ENCODE assay signal across 13 cellular contexts in genomic region chr2:48049371-48049770, GRCh38.
DNase-seq lines count a peak whose midpoint lies in the region; ATAC-seq, FAIRE-seq and TF ChIP-seq lines count a peak whose summit lies in the region.
"Had no signal": no experiment of that assay in that cellular context is flagged by ENCODE, and none has a peak within 500 bp of the region (broad histone marks: within the 10 kb centered on the region; RNA-seq: fewer than 3 reads in every experiment).

No MANE protein-coding gene starts in this region.

- ATAC-seq in WTC11 = no peak
- no peak for ATAC-seq in GM18907 (IDR thresholded peaks at IDR 0.05; ENCODE audit: unreplicated experiment)

- TF ChIP-seq CTCF in D721Med (IDR thresholded peaks at IDR 0.05; ENCODE audit: insufficient read depth, missing control alignments) = no peak
- TF ChIP-seq CTCF in WTC11 (IDR thresholded peaks at IDR 0.05) = no peak
- no peak for TF ChIP-seq CTCF in neural cell (IDR thresholded peaks at IDR 0.05; ENCODE audit: poor library complexity, severe bottlenecking)
- no peak for TF ChIP-seq CTCF in neural progenitor cell (IDR thresholded peaks at IDR 0.05)

- H3K9ac ChIP-seq in HUES48 (ENCODE audit: low read depth, low read length) = no peak overlapping the region
- H3K9ac ChIP-seq in neural cell (ENCODE audit: low read length) = no peak overlapping the region
- H3K9ac ChIP-seq in neural progenitor cell = no peak overlapping the region
- H3K9ac ChIP-seq: GM23248 had no signal

- H3K36me3 ChIP-seq in HUES48 (ENCODE audit: control insufficient read depth, insufficient read depth, low read length) = no peaks in the 10 kb centered on the region
- no peaks in the 10 kb centered on the region for H3K36me3 ChIP-seq in neural cell (ENCODE audit: insufficient read depth, low read length)
- H3K36me3 ChIP-seq in neural progenitor cell = no peaks in the 10 kb centered on the region
- H3K36me3 ChIP-seq: HAP-1 had no signal

- peaks cover 9% of the 10 kb centered on the region for H3K36me3 Mint-ChIP-seq in WTC11
- no peaks in the 10 kb centered on the region for H3K36me3 Mint-ChIP-seq in neural progenitor cell
- H3K36me3 Mint-ChIP-seq: CD14-positive monocyte; CD8-positive, alpha-beta memory T cell had no signal

- no peaks in the 10 kb centered on the region for H3K9me3 ChIP-seq in HUES48 (ENCODE audit: control insufficient read depth, insufficient read depth, low read length)
- no peaks in the 10 kb centered on the region for H3K9me3 ChIP-seq in neural cell (ENCODE audit: low read length)
- H3K9me3 ChIP-seq in neural progenitor cell (ENCODE audit: low read depth) = no peaks in the 10 kb centered on the region
- H3K9me3 ChIP-seq: HAP-1 had no signal

- no peaks in the 10 kb centered on the region for H3K27me3 ChIP-seq in HUES48 (ENCODE audit: control insufficient read depth, insufficient read depth, low read length)
- no peaks in the 10 kb centered on the region for H3K27me3 ChIP-seq in neural cell (ENCODE audit: insufficient read depth, low read depth, low read length)
- H3K27me3 ChIP-seq in neural progenitor cell = no peaks in the 10 kb centered on the region

- H2AFZ ChIP-seq in neural cell (ENCODE audit: low read depth, low read length) (no peak overlapping the region), neural progenitor cell (replicated peaks) (no peak overlapping the region)
- H2AFZ ChIP-seq: GM23248 had no signal

- no peaks in the 10 kb centered on the region for H3K27me3 Mint-ChIP-seq in WTC11 (ENCODE audit: low read depth)
- H3K27me3 Mint-ChIP-seq in neural progenitor cell (ENCODE audit: insufficient read depth, low read depth) = peaks cover 5% of the 10 kb centered on the region

- H4K20me1 ChIP-seq in neural cell (ENCODE audit: insufficient read depth) (no peaks in the 10 kb centered on the region), neural progenitor cell (ENCODE audit: low read depth) (no peaks in the 10 kb centered on the region)

- no peak for TF ChIP-seq EP300 in neural cell (conservative IDR thresholded peaks at IDR 0.05; ENCODE audit: poor library complexity, severe bottlenecking)

- H3K27ac Mint-ChIP-seq in WTC11 (peak overlapping the region; percentile 59), neural progenitor cell (no peak overlapping the region)
- H3K27ac Mint-ChIP-seq: CD14-positive monocyte; CD8-positive, alpha-beta memory T cell had no signal

- H3K4me1 Mint-ChIP-seq in WTC11 (peaks cover 34% of the 10 kb centered on the region), neural progenitor cell (no peaks in the 10 kb centered on the region)
- H3K4me1 Mint-ChIP-seq: CD8-positive, alpha-beta memory T cell had no signal

- peak overlapping the region; percentile 14; the same call in 1 of the 2 replicates for H3K4me3 ChIP-seq in HUES48 (ENCODE audit: low read depth, low read length)
- H3K4me3 ChIP-seq in neural cell (ENCODE audit: low read length) = peak overlapping the region; percentile 48
- no peak overlapping the region for H3K4me3 ChIP-seq in neural progenitor cell
- H3K4me3 ChIP-seq: GM23248, HAP-1 had no signal

- no peaks in the 10 kb centered on the region for H3K9me2 ChIP-seq in neural cell (ENCODE audit: insufficient read depth, low read length)

- H3K4me1 ChIP-seq in HUES48 (ENCODE audit: control insufficient read depth, insufficient read depth, low read length) = peaks cover 25% of the 10 kb centered on the region
- peaks cover 5% of the 10 kb centered on the region for H3K4me1 ChIP-seq in neural progenitor cell

- H3K79me2 ChIP-seq in neural cell (replicated peaks; ENCODE audit: insufficient read depth, low read length) (no peaks in the 10 kb centered on the region), neural progenitor cell (ENCODE audit: low read depth) (no peaks in the 10 kb centered on the region)

- H3K4me2 ChIP-seq in neural cell (ENCODE audit: low read length) = no peak overlapping the region
- H3K4me2 ChIP-seq in neural progenitor cell = no peak overlapping the region

- peak; percentile 66 for FAIRE-seq in D721Med (lab: Jason Lieb, UNC)

- H3K9me3 Mint-ChIP-seq in WTC11 (peaks cover 12% of the 10 kb centered on the region), neural progenitor cell (peaks cover 3% of the 10 kb centered on the region)

- CTCF ChIA-PET in WTC11 (lab: Charles Lee) = interaction anchor here (1.2 kb wide), 1 partner anchor 58 kb away, joined by 3 read pairs; no protein-coding TSS in a partner anchor

- intact Hi-C loops in posterior cingulate gyrus (cut with DNase I) = no loop called here

- TF ChIP-seq RAD21 in neural cell (conservative IDR thresholded peaks at IDR 0.05) = no peak

- no peak for DNase-seq in D721Med (ENCODE audit: insufficient read length, low spot score)
- DNase-seq in WTC11 (ENCODE audit: low spot score) = no peak
- DNase-seq in NCI-H187 treated with DMSO at 0.1 percent for 48 hours (lab: John Stamatoyannopoulos, UW) = no peak
- DNase-seq in neural progenitor cell (ENCODE audit: low spot score) = no peak
- DNase-seq in posterior cingulate gyrus = no peak
- DNase-seq: CD8-positive, alpha-beta memory T cell; DMS 273 treated with DMSO at 0.1 percent for 48 hours; GM23248 had no signal

- H3F3A ChIP-seq in neural cell (ENCODE audit: insufficient read depth, low read length, poor library complexity, severe bottlenecking) (no peaks in the 10 kb centered on the region), neural progenitor cell (ENCODE audit: low read depth) (no peaks in the 10 kb centered on the region)

- no peak overlapping the region for H3K27ac ChIP-seq in HUES48 (ENCODE audit: low read depth, low read length)
- no peak overlapping the region for H3K27ac ChIP-seq in neural cell (ENCODE audit: low read length)
- H3K27ac ChIP-seq in neural progenitor cell = no peak overlapping the region
- H3K27ac ChIP-seq: GM23248 had no signal

- H3K4me3 Mint-ChIP-seq in WTC11 = peak overlapping the region; percentile 22; the same call in 1 of the 2 replicates
- H3K4me3 Mint-ChIP-seq in neural progenitor cell = no peak overlapping the region
- H3K4me3 Mint-ChIP-seq: CD8-positive, alpha-beta memory T cell had no signal

- POLR2A ChIA-PET in WTC11 (lab: Charles Lee) = interaction anchor here (0.5 to 0.7 kb wide), 2 partner anchors 16 to 150 kb away, joined by 3 to 4 read pairs; no protein-coding TSS in a partner anchor

TF ChIP-seq in WTC11, 78 proteins besides CTCF, POLR2A, EP300 and RAD21 (continues in another document):
- no peak for TF ChIP-seq ZNF232 (CRISPR knock-in tag; IDR thresholded peaks at IDR 0.05)
- no peak for TF ChIP-seq ZNF121 (CRISPR knock-in tag; IDR thresholded peaks at IDR 0.05)
- TF ChIP-seq ZNF317 (CRISPR knock-in tag; IDR thresholded peaks at IDR 0.05; ENCODE audit: borderline replicate concordance, low read depth) = no peak
- no peak for TF ChIP-seq ZNF138 (CRISPR knock-in tag; conservative IDR thresholded peaks at IDR 0.05)
- no peak for TF ChIP-seq AR (CRISPR knock-in tag; IDR thresholded peaks at IDR 0.05)
- TF ChIP-seq CREB1 (CRISPR knock-in tag; IDR thresholded peaks at IDR 0.05) = no peak

TF ChIP-seq in neural cell, 6 proteins besides CTCF, POLR2A, EP300 and RAD21:
- TF ChIP-seq TAF1 (IDR thresholded peaks at IDR 0.05; ENCODE audit: low read depth) (no peak), SMC3 (conservative IDR thresholded peaks at IDR 0.05; ENCODE audit: poor library complexity) (no peak), EZH2 (IDR thresholded peaks at IDR 0.05; ENCODE audit: borderline replicate concordance, insufficient read depth, low read length, poor library complexity, severe bottlenecking) (no peak), MXI1 (conservative IDR thresholded peaks at IDR 0.05; ENCODE audit: poor library complexity, severe bottlenecking) (no peak), POLR2AphosphoS5 (IDR thresholded peaks at IDR 0.05) (no peak), REST (IDR thresholded peaks at IDR 0.05; ENCODE audit: borderline replicate concordance) (no peak)
